ENCODE assay signal across 14 cellular contexts in the genomic region with DNA sequence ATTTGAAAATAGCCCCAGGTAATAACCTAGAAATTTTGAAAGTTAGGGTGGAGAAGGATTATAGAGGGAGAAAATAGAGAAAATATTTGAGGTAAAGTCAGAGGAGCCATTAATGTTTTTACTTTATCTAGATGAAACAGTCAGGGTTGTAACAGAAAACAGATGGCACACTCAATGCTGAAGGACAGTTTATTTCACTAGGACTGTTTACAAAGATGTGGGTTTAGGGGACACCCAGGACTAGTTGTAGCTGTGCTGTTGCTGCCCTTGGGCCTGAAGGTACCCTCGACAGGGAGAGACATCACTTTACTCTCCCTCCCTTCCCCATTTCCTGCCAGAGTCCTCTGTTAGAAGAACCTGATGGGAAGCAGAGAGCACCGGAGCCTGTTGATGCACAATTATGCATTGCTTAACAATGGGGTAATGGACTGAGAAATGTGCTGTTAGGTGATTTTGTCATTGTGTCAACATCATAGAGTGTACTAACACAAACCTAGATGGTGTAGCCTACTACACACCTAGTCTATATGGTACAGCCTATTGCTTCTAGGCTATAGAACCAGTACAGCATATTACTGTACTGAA.
DNase-seq lines count a peak whose midpoint lies in the region; ATAC-seq and TF ChIP-seq lines count a peak whose summit lies in the region.
"Had no signal": no experiment of that assay in that cellular context is flagged by ENCODE, and none has a peak within 500 bp of the region (broad histone marks: within the 10 kb centered on the region; RNA-seq: fewer than 3 reads in every experiment).

No MANE protein-coding gene starts in this region.

- H3K27me3 ChIP-seq in PC-9 (ENCODE audit: insufficient read depth, low read depth) = no peaks in the 10 kb centered on the region
- H3K27me3 ChIP-seq: cardiac muscle cell had no signal

- H3K4me1 ChIP-seq in PC-9 (replicated peaks; ENCODE audit: insufficient read depth) = no peaks in the 10 kb centered on the region

- H3K36me3 Mint-ChIP-seq in WTC11 = no peaks in the 10 kb centered on the region

- ATAC-seq in WTC11 (peak; percentile 31; the same call in 1 of the 2 replicates), GM19395 (IDR thresholded peaks at IDR 0.05; ENCODE audit: unreplicated experiment) (no peak), HG03520 (IDR thresholded peaks at IDR 0.05; ENCODE audit: unreplicated experiment) (no peak)

- H3K27ac ChIP-seq in PC-9 = no peak overlapping the region
- H3K27ac ChIP-seq: cardiac muscle cell had no signal

- POLR2A ChIA-PET in WTC11 (lab: Charles Lee) = no interaction called here
- POLR2A ChIA-PET in PC-9 (lab: Charles Lee; ENCODE audit: unreplicated experiment) = no interaction called here

- no peaks in the 10 kb centered on the region for H3K9me2 ChIP-seq in PC-9 (ENCODE audit: insufficient read depth)

- no peak overlapping the region for H3K4me3 Mint-ChIP-seq in WTC11
- H3K4me3 Mint-ChIP-seq: neural crest cell had no signal

- no peaks in the 10 kb centered on the region for H3K9me3 Mint-ChIP-seq in WTC11

- H3K9me3 ChIP-seq in PC-9 (ENCODE audit: insufficient read depth, low read depth) = no peaks in the 10 kb centered on the region

- no peaks in the 10 kb centered on the region for H3K79me2 ChIP-seq in PC-9 (ENCODE audit: low read depth)

- peaks cover 36% of the 10 kb centered on the region for H3K4me1 Mint-ChIP-seq in WTC11

- TF ChIP-seq CTCF in HFF-Myc (IDR thresholded peaks at IDR 0.05; ENCODE audit: low read depth, low read length, missing control alignments) = no peak
- no peak for TF ChIP-seq CTCF in WTC11 (IDR thresholded peaks at IDR 0.05)
- no peak for TF ChIP-seq CTCF in PC-9 (conservative IDR thresholded peaks at IDR 0.05)

- H4K20me1 ChIP-seq in PC-9 (ENCODE audit: insufficient read depth) = no peaks in the 10 kb centered on the region

- H3K27ac Mint-ChIP-seq in WTC11 = no peak overlapping the region

- H3K4me2 ChIP-seq in PC-9 = no peak overlapping the region

- DNase-seq in COLO668 (lab: John Stamatoyannopoulos, UW; ENCODE audit: unreplicated experiment) (peak; percentile 17), HFF-Myc (ENCODE audit: extremely low read depth, low read depth) (peak; percentile 12), WTC11 (ENCODE audit: low spot score) (no peak), iris pigment epithelial cell (ENCODE audit: low read depth) (peak; percentile 31), PC-9 (no peak)
- DNase-seq in activated CD4-positive, alpha-beta T cell treated with anti-CD3 and anti-CD28 coated beads for 4 hours = no peak
- DNase-seq: activated CD4-positive, alpha-beta T cell treated with anti-CD3 and anti-CD28 coated beads for 1 hour; NCI-H1105 treated with DMSO at 0.1 percent for 48 hours; stimulated activated CD8-positive, alpha-beta memory T cell treated with anti-CD3 and anti-CD28 coated beads, Interleukin-4, amount 100 ng/mL, for 48 hours; substantia nigra had no signal

- no peak overlapping the region for H2AFZ ChIP-seq in PC-9

- no TSS peak for BruUV-seq in PC-9 (replicated peaks; lab: Mats Ljungman, UMichigan)

- H3K36me3 ChIP-seq in PC-9 (ENCODE audit: low read depth) = no peaks in the 10 kb centered on the region
- H3K36me3 ChIP-seq: cardiac muscle cell had no signal

- H3F3A ChIP-seq in PC-9 (ENCODE audit: insufficient read depth, low read depth) = no peaks in the 10 kb centered on the region

- intact Hi-C loops in PC-9 (cut with micrococcal nuclease; ENCODE audit: unreplicated experiment) = no loop called here

- CTCF ChIA-PET in WTC11 (lab: Charles Lee) (no interaction called here), PC-9 (lab: Charles Lee) (no interaction called here)

- H3K4me3 ChIP-seq in HFF-Myc (replicated peaks; ENCODE audit: low read depth, low read length) = no peak overlapping the region
- no peak overlapping the region for H3K4me3 ChIP-seq in PC-9
- H3K4me3 ChIP-seq: cardiac muscle cell had no signal

- H3K27me3 Mint-ChIP-seq in WTC11 (ENCODE audit: low read depth) = no peaks in the 10 kb centered on the region

TF ChIP-seq in WTC11, 78 proteins besides CTCF, POLR2A, EP300 and RAD21:
- TF ChIP-seq, protein P1, sequence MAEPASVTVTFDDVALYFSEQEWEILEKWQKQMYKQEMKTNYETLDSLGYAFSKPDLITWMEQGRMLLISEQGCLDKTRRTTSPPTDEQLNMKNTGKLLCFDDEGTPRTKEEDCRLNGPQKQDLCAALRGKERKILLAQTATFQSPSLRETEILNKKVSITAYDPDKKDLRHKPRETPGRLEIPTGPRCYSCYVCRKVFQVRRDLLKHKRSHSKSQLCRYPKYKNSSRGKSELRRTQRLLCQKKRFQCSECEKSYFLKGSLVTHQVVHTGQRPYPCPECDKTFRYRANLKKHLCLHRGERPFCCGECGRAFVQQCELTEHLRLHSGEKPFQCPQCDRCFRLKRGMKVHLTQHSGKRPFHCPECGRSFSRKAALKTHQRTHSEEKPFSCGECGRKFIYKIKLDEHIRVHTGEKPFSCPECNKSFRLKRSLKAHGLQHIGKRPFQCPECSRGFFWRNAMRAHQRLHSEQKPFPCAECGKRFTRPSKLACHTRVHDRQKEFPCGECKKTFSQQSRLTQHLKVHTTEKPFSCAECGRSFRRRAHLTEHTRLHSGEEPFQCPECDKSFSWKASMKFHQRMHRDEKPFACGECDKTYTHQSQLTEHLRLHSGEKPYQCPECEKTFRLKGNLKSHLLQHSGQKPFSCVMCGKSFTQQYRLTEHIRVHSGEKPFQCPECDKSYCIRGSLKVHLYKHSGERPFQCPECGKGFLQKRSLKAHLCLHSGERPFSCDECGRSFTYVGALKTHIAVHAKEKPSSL (CRISPR knock-in tag; conservative IDR thresholded peaks at IDR 0.05) = no peak

Comparison
In these comparisons a context has a peak if more than half of its experiments do, and no peak if none do; other contexts are left out.
1. DNase-seq: peak in COLO668 (single experiment), HFF-Myc (single experiment) and iris pigment epithelial cell (single experiment); none in WTC11 (single experiment), activated CD4-positive, alpha-beta T cell treated with anti-CD3 and anti-CD28 coated beads for 4 hours (0 of 2) and PC-9 (0 of 2).